8 cellular contexts compared by ENCODE assay signal in genomic region chr2:101622633-101623521, GRCh38.
DNase-seq lines count a peak whose midpoint lies in the region; ATAC-seq and TF ChIP-seq lines count a peak whose summit lies in the region.

No MANE protein-coding gene starts in this region.

- intact Hi-C loops in mammary epithelial cell (cut with micrococcal nuclease), result no loop called here

- peak overlapping the region; percentile 71 to 94 (median 93) for H3K27ac Mint-ChIP-seq in IgD-negative memory B cell

- H3K4me1 ChIP-seq in suprapubic skin (no peaks in the 10 kb centered on the region), mammary epithelial cell (ENCODE audit: insufficient read depth, low read length) (no peaks in the 10 kb centered on the region)

- no peaks in the 10 kb centered on the region for H3K79me2 ChIP-seq in mammary epithelial cell (ENCODE audit: insufficient read depth, low read length)

- dilution Hi-C loops in mammary epithelial cell (cut with HindIII; ENCODE audit: low sequenced_read_pairs), result no loop called here

- peak overlapping the region; percentile 18 to 93 (median 78) for H3K4me3 Mint-ChIP-seq in IgD-negative memory B cell

- H3K4me2 ChIP-seq in mammary epithelial cell (ENCODE audit: insufficient read depth, low read depth, low read length), result no peak overlapping the region

- H3K4me3 ChIP-seq in suprapubic skin, result no peak overlapping the region
- H3K4me3 ChIP-seq in mammary epithelial cell (replicated peaks in 1 of 3; ENCODE audit: insufficient read depth in 1 of 3, low read depth in 2 of 3, low read length in 3 of 3), result no peak overlapping the region

- TF ChIP-seq EP300 in suprapubic skin (IDR thresholded peaks at IDR 0.05), result no peak

- ATAC-seq in GM18508 (IDR thresholded peaks at IDR 0.05; ENCODE audit: insufficient read depth, unreplicated experiment) (peak; percentile 82), GM21529 (IDR thresholded peaks at IDR 0.05; ENCODE audit: unreplicated experiment) (peak; percentile 93)

- no TSS peak for BruUV-seq in mammary epithelial cell (replicated peaks; lab: Mats Ljungman, UMichigan)

- peaks cover 23 to 34% (median 27%) of the 10 kb centered on the region in 3 donors for H3K4me1 Mint-ChIP-seq in IgD-negative memory B cell

- no peak for TF ChIP-seq CTCF in suprapubic skin (IDR thresholded peaks at IDR 0.05)
- no peak for TF ChIP-seq CTCF in RWPE1 (conservative IDR thresholded peaks at IDR 0.05; ENCODE audit: low read depth)
- TF ChIP-seq CTCF in mammary epithelial cell (conservative IDR thresholded peaks at IDR 0.05 in 1 of 2, IDR thresholded peaks at IDR 0.05 in 1 of 2; ENCODE audit: extremely low read depth in 1 of 2, insufficient read depth in 1 of 2, low read depth in 1 of 2, low read length in 2 of 2), result no peak

- CTCF ChIA-PET in RWPE1 (lab: Yijun Ruan, JAX) (no interaction called here), mammary epithelial cell (lab: Charles Lee; ENCODE audit: low non-redundant PET) (no interaction called here)

- H3K9ac ChIP-seq in mammary epithelial cell (ENCODE audit: insufficient read depth, low read length), result no peak overlapping the region

- H3K9me3 Mint-ChIP-seq in IgD-negative memory B cell, result peaks cover 0 to 1% (median 0%) of the 10 kb centered on the region in 3 donors

- no peak for TF ChIP-seq POLR2A in suprapubic skin (IDR thresholded peaks at IDR 0.05)

- no peaks in the 10 kb centered on the region for H3K36me3 Mint-ChIP-seq in IgD-negative memory B cell

- H3K27me3 Mint-ChIP-seq in IgD-negative memory B cell, result no peaks in the 10 kb centered on the region

- 63% methylated on average over 12 of the region's 12 CpGs for WGBS in suprapubic skin
- WGBS in mammary epithelial cell (ENCODE audit: low coverage, missing lambda C conversion rate), result 89% methylated on average over 12 of the region's 12 CpGs

- H3K36me3 ChIP-seq in suprapubic skin (no peaks in the 10 kb centered on the region), mammary epithelial cell (ENCODE audit: insufficient read depth, low read length) (no peaks in the 10 kb centered on the region)

- in situ Hi-C loops in mammary epithelial cell (cut with MboI; ENCODE audit: low sequenced_read_pairs in 2 of 2), result no loop called here

- H3K27me3 ChIP-seq in suprapubic skin (no peaks in the 10 kb centered on the region), mammary epithelial cell (ENCODE audit: insufficient read depth, low read length) (no peaks in the 10 kb centered on the region)

- no peak overlapping the region for H2AFZ ChIP-seq in mammary epithelial cell (ENCODE audit: low read depth, low read length)

- no peaks in the 10 kb centered on the region for H4K20me1 ChIP-seq in mammary epithelial cell (ENCODE audit: insufficient read depth, low read length)

- peak; percentile 65 for DNase-seq in germinal center (ENCODE audit: low spot score)
- DNase-seq in suprapubic skin (ENCODE audit: low spot score in 2 of 2), result no peak
- no peak for DNase-seq in RWPE1 (ENCODE audit: low spot score)
- DNase-seq in DMS153 treated with DMSO at 0.1 percent for 48 hours (lab: John Stamatoyannopoulos, UW; ENCODE audit: unreplicated experiment), result no peak
- DNase-seq in mammary epithelial cell, result no peak

- H3K9me3 ChIP-seq in suprapubic skin (no peaks in the 10 kb centered on the region), mammary epithelial cell (replicated peaks; ENCODE audit: insufficient read depth, low read length) (no peaks in the 10 kb centered on the region)

- H3K27ac ChIP-seq in suprapubic skin, result no peak overlapping the region
- H3K27ac ChIP-seq in RWPE1, result no peak overlapping the region
- no peak overlapping the region for H3K27ac ChIP-seq in mammary epithelial cell (ENCODE audit: insufficient read depth, low read depth, low read length)

- POLR2A ChIA-PET in RWPE1 (lab: Yijun Ruan, JAX; ENCODE audit: low non-redundant PET), result no interaction called here
